In the genomic region with DNA sequence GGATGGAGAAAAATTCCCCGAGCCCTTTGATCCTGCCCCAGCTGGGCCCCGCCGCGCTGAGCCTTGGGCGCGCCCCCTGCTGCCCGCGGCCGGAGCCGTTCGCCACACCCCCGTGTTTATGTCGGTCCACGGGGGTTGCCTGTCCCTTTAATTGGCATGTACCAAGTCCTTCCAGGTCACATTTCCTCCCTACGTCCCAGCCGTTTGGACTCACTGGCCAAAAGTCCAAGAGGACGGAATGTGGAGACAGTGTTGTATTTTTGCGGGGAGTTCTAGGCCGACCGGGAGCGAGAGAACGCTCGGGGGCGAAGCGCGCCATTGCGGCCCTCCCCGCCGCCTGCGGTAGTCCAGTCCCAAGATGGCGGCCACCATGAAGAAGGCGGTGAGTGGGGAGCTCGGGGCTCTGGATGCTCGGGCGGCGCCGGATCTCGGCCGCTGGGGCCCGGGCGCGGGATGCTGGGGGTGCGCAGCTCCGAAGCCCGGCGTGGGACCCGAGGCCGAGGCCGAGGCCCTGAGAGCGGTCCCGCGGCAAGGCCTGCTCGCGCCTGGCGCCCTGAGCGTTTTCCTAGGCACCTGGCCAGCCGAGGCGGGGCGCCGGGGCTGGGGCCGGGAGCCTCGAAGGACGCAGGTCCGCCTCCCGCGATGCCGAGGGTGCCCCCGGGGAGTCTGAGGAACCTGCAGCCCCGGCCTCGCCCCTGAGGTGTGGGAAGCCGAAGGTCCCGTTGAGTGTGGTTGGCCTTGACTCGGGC, we compare ENCODE assay signal across 1 cellular context.
A peak's percentile ranks its signal among the peaks of the same experiment; 100 is the strongest.
TF ChIP-seq lines count a peak whose summit lies in the region.

A gene with protein sequence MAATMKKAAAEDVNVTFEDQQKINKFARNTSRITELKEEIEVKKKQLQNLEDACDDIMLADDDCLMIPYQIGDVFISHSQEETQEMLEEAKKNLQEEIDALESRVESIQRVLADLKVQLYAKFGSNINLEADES (plus strand): TSS at position 345 of the 749 bp plus-strand sequence. CDS start 14 bp downstream, at position 359.

TF ChIP-seq in HEK293, 187 proteins besides CTCF, POLR2A, EP300 and RAD21 (continued from another document):
- TF ChIP-seq, protein P1, sequence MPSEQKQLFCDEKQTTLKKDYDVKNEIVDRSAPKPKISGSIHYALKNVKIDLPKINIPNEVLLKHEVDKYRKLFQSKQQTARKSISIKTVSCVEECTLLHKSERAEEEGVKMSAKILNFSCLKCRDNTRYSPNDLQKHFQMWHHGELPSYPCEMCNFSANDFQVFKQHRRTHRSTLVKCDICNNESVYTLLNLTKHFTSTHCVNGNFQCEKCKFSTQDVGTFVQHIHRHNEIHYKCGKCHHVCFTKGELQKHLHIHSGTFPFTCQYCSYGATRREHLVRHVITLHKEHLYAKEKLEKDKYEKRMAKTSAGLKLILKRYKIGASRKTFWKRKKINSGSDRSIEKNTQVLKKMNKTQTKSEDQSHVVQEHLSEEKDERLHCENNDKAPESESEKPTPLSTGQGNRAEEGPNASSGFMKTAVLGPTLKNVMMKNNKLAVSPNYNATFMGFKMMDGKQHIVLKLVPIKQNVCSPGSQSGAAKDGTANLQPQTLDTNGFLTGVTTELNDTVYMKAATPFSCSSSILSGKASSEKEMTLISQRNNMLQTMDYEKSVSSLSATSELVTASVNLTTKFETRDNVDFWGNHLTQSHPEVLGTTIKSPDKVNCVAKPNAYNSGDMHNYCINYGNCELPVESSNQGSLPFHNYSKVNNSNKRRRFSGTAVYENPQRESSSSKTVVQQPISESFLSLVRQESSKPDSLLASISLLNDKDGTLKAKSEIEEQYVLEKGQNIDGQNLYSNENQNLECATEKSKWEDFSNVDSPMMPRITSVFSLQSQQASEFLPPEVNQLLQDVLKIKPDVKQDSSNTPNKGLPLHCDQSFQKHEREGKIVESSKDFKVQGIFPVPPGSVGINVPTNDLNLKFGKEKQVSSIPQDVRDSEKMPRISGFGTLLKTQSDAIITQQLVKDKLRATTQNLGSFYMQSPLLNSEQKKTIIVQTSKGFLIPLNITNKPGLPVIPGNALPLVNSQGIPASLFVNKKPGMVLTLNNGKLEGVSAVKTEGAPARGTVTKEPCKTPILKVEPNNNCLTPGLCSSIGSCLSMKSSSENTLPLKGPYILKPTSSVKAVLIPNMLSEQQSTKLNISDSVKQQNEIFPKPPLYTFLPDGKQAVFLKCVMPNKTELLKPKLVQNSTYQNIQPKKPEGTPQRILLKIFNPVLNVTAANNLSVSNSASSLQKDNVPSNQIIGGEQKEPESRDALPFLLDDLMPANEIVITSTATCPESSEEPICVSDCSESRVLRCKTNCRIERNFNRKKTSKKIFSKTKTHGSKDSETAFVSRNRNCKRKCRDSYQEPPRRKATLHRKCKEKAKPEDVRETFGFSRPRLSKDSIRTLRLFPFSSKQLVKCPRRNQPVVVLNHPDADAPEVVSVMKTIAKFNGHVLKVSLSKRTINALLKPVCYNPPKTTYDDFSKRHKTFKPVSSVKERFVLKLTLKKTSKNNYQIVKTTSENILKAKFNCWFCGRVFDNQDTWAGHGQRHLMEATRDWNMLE (tag by site-specific recombination; conservative IDR thresholded peaks at IDR 0.05; ENCODE audit: low read depth), result peak; percentile 43; the same call in 1 of the 2 replicates
- TF ChIP-seq, protein P2, sequence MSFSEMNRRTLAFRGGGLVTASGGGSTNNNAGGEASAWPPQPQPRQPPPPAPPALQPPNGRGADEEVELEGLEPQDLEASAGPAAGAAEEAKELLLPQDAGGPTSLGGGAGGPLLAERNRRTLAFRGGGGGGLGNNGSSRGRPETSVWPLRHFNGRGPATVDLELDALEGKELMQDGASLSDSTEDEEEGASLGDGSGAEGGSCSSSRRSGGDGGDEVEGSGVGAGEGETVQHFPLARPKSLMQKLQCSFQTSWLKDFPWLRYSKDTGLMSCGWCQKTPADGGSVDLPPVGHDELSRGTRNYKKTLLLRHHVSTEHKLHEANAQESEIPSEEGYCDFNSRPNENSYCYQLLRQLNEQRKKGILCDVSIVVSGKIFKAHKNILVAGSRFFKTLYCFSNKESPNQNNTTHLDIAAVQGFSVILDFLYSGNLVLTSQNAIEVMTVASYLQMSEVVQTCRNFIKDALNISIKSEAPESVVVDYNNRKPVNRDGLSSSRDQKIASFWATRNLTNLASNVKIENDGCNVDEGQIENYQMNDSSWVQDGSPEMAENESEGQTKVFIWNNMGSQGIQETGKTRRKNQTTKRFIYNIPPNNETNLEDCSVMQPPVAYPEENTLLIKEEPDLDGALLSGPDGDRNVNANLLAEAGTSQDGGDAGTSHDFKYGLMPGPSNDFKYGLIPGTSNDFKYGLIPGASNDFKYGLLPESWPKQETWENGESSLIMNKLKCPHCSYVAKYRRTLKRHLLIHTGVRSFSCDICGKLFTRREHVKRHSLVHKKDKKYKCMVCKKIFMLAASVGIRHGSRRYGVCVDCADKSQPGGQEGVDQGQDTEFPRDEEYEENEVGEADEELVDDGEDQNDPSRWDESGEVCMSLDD (tag by site-specific recombination; IDR thresholded peaks at IDR 0.05), result peak; percentile 71
- TF ChIP-seq ZSCAN5A (tag by site-specific recombination; IDR thresholded peaks at IDR 0.05) (peak; percentile 67; the same call in 1 of the 2 replicates), ZXDB (tag by site-specific recombination; IDR thresholded peaks at IDR 0.05) (peak; percentile 88), REPIN1 (tag by site-specific recombination; IDR thresholded peaks at IDR 0.05; ENCODE audit: low read depth) (no peak), PRDM4 (tag by site-specific recombination; IDR thresholded peaks at IDR 0.05) (peak; percentile 39; the same call in 1 of the 2 replicates), ZNF26 (tag by site-specific recombination; IDR thresholded peaks at IDR 0.05) (no peak), ZNF501 (tag by site-specific recombination; IDR thresholded peaks at IDR 0.05) (peak; percentile 55; the same call in 1 of the 2 replicates), ZBTB26 (tag by site-specific recombination; optimal IDR thresholded peaks at IDR 0.05) (peak; percentile 88), ZNF776 (tag by site-specific recombination; IDR thresholded peaks at IDR 0.05; ENCODE audit: borderline replicate concordance) (no peak), ZNF580 (tag by site-specific recombination; IDR thresholded peaks at IDR 0.05) (no peak), ZNF544 (tag by site-specific recombination; IDR thresholded peaks at IDR 0.05) (no peak), ZNF639 (tag by site-specific recombination; IDR thresholded peaks at IDR 0.05) (peak; percentile 96), SP3 (tag by site-specific recombination; IDR thresholded peaks at IDR 0.05) (peak; percentile 66), ZNF777 (tag by site-specific recombination; IDR thresholded peaks at IDR 0.05; ENCODE audit: borderline replicate concordance) (no peak; the same call in 1 of the 2 replicates), ZNF423 (tag by site-specific recombination; IDR thresholded peaks at IDR 0.05) (no peak), PRDM1 (tag by site-specific recombination; IDR thresholded peaks at IDR 0.05) (no peak), ZNF18 (tag by site-specific recombination; IDR thresholded peaks at IDR 0.05) (no peak)
- TF ChIP-seq, protein P3, sequence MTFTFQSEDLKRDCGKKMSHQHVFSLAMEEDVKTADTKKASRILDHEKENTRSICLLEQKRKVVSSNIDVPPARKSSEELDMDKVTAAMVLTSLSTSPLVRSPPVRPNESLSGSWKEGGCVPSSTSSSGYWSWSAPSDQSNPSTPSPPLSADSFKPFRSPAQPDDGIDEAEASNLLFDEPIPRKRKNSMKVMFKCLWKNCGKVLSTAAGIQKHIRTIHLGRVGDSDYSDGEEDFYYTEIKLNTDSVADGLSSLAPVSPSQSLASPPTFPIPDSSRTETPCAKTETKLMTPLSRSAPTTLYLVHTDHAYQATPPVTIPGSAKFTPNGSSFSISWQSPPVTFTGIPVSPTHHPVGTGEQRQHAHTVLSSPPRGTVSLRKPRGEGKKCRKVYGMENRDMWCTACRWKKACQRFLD (tag by site-specific recombination; IDR thresholded peaks at IDR 0.05), result no peak
- TF ChIP-seq, protein P4, sequence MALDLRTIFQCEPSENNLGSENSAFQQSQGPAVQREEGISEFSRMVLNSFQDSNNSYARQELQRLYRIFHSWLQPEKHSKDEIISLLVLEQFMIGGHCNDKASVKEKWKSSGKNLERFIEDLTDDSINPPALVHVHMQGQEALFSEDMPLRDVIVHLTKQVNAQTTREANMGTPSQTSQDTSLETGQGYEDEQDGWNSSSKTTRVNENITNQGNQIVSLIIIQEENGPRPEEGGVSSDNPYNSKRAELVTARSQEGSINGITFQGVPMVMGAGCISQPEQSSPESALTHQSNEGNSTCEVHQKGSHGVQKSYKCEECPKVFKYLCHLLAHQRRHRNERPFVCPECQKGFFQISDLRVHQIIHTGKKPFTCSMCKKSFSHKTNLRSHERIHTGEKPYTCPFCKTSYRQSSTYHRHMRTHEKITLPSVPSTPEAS (tag by site-specific recombination; IDR thresholded peaks at IDR 0.05), result no peak
- TF ChIP-seq, protein P5, sequence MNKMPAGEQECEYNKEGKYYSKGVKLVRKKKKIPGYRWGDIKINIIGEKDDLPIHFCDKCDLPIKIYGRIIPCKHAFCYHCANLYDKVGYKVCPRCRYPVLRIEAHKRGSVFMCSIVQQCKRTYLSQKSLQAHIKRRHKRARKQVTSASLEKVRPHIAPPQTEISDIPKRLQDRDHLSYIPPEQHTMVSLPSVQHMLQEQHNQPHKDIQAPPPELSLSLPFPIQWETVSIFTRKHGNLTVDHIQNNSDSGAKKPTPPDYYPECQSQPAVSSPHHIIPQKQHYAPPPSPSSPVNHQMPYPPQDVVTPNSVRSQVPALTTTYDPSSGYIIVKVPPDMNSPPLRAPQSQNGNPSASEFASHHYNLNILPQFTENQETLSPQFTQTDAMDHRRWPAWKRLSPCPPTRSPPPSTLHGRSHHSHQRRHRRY (tag by site-specific recombination; IDR thresholded peaks at IDR 0.05), result no peak
